ENCODE assay signal across 6 cellular contexts in the genomic region with DNA sequence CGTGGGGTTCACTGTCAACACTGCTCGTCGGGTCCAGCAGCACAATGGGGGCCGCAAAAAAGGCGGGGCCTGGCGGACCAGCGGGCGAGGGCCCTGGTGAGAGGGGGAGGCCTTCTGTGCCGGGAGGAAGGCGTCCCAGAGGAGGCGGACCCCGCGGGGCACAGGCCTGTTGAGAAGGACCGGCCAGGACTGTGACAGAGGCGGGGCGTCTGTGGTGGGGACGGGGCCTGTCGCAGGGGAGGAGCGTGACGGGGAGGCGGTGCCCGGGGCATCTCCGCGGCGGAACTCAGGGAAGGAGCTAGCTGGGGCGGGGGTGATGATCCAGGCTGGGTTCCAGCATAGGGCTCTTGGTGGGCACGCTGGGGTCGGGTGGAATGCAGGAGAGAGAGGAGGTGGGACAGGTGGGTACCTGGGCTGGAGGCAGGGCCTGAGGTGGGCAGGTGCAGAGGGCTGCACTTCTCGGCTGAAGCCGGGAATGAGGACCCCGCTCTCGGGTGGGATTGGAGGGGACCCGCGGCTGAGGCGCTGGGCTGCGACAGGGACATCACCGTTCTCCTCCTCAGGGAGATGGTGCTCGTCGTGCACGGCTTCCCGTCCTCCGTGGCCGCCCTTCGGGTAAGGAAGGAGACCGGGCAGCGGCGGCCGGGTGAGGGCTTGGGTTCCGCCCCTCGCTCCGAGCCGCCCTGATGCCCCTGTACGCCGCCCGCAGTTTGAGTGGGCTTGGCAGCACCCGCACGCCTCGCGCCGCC. TPM values are rescaled to one million over a fixed set of nuclear protein-coding genes. Genes with fewer than 3 reads are reported as not detected.
DNase-seq lines count a peak whose midpoint lies in the region; FAIRE-seq and TF ChIP-seq lines count a peak whose summit lies in the region.
"Not testable (repeated sequence)": the region's sequence is repeated elsewhere in the genome, so short reads cannot be mapped to it uniquely, and the experiment has no call there.

No MANE protein-coding gene starts in this region.

- WGBS in spleen, 5 donors = 2 to 9% (median 7%) methylated on average over 15 to 18 of the region's 60 CpGs; no CpG with 5 or more reads in 2 of the 5 donors

- H3K36me3 Mint-ChIP-seq in astrocyte (ENCODE audit: low read depth, unreplicated experiment) = not testable (repeated sequence)

- not testable (repeated sequence) for H3K27ac Mint-ChIP-seq in astrocyte (ENCODE audit: unreplicated experiment)

- TF ChIP-seq POLR2A in spleen (IDR thresholded peaks at IDR 0.05) = not testable (repeated sequence)

- DNase-seq in GM18507 (ENCODE audit: extremely low spot score, insufficient read length, low read depth); HFF-Myc (ENCODE audit: extremely low read depth, low read depth); astrocyte (ENCODE audit: low read depth): not testable (repeated sequence)
- DNase-seq in spleen = peak; percentile 87

- not testable (repeated sequence) for H3K9ac ChIP-seq in HUES48 (ENCODE audit: low read depth, low read length); astrocyte (ENCODE audit: low read length); iPS-15b (ENCODE audit: low read depth, low read length)

- not testable (repeated sequence) for H3K27ac ChIP-seq in HUES48 (ENCODE audit: low read depth, low read length); astrocyte (ENCODE audit: low read depth, low read length)
- H3K27ac ChIP-seq in spleen = peak overlapping the region in 5 of 8 donors; percentile 60 to 80 (median 69)

- not testable (repeated sequence) for H4K20me1 ChIP-seq in astrocyte (ENCODE audit: insufficient read depth, low read length)

- TF ChIP-seq CTCF in HFF-Myc (IDR thresholded peaks at IDR 0.05; ENCODE audit: low read depth, low read length, missing control alignments); astrocyte (IDR thresholded peaks at IDR 0.05; ENCODE audit: insufficient read depth, low read depth, low read length); spleen (IDR thresholded peaks at IDR 0.05 in 8 of 11, conservative IDR thresholded peaks at IDR 0.05 in 3 of 11): not testable (repeated sequence)

- not testable (repeated sequence) for H3K27me3 ChIP-seq in HUES48 (ENCODE audit: control insufficient read depth, insufficient read depth, low read length); astrocyte (ENCODE audit: insufficient read depth, low read length); iPS-15b (ENCODE audit: control insufficient read depth, insufficient read depth, low read length); spleen (replicated peaks in 1 of 7)

- H3K4me3 ChIP-seq in HFF-Myc (replicated peaks; ENCODE audit: low read depth, low read length) (peak overlapping the region; percentile 39), HUES48 (ENCODE audit: low read depth, low read length) (peak overlapping the region; percentile 49; the same call in 1 of the 2 replicates), astrocyte (ENCODE audit: insufficient read depth, low read depth, low read length) (peak overlapping the region; percentile 39), iPS-15b (ENCODE audit: low read depth, low read length) (peak overlapping the region; percentile 35), spleen (peak overlapping the region in 7 of 8 donors; percentile 37 to 66 (median 42))

- intact Hi-C loops in spleen (cut with DNase I; ENCODE audit: low total_unique reads) = not testable (repeated sequence)

- not testable (repeated sequence) for H3K79me2 ChIP-seq in astrocyte (ENCODE audit: insufficient read depth, low read length)

- H3K9me3 Mint-ChIP-seq in astrocyte (ENCODE audit: unreplicated experiment) = not testable (repeated sequence)

- H2AFZ ChIP-seq in astrocyte (ENCODE audit: low read depth, low read length) = not testable (repeated sequence)

- H3K4me2 ChIP-seq in astrocyte (ENCODE audit: low read length) = peak overlapping the region; percentile 78

- not testable (repeated sequence) for H3K36me3 ChIP-seq in HUES48 (ENCODE audit: control insufficient read depth, insufficient read depth, low read length); astrocyte (ENCODE audit: insufficient read depth, low read length); iPS-15b (ENCODE audit: control insufficient read depth, insufficient read depth, low read length); spleen

- H3K9me3 ChIP-seq in HUES48 (ENCODE audit: control insufficient read depth, insufficient read depth, low read length); astrocyte (ENCODE audit: insufficient read depth, low read depth, low read length); iPS-15b (ENCODE audit: control insufficient read depth, insufficient read depth, low read length); spleen: not testable (repeated sequence)

- H3K4me3 Mint-ChIP-seq in astrocyte (ENCODE audit: unreplicated experiment) = not testable (repeated sequence)

- peak; percentile 83 for FAIRE-seq in GM18507 (lab: Jason Lieb, UNC)
- FAIRE-seq in astrocyte (lab: Jason Lieb, UNC) = not testable (repeated sequence)

- not testable (repeated sequence) for H3K4me1 Mint-ChIP-seq in astrocyte (ENCODE audit: low read depth, unreplicated experiment)

- not testable (repeated sequence) for H3K27me3 Mint-ChIP-seq in astrocyte (ENCODE audit: low read depth, unreplicated experiment)

- not testable (repeated sequence) for H3K4me1 ChIP-seq in HUES48 (ENCODE audit: control insufficient read depth, insufficient read depth, low read length); astrocyte (ENCODE audit: insufficient read depth, low read length); iPS-15b (ENCODE audit: control insufficient read depth, insufficient read depth, low read length); spleen

RNA-seq across cellular contexts. Expression of gene SLX1A, which starts 0.7 kb away (rescaled TPM):
- total RNA-seq in astrocyte (10.9 and 14.5 TPM in 2 replicates), spleen (10 to 100 TPM; 49.0 to 91.4 (median 67.6) TPM)
- 10 to 100 TPM; 73.6 to 77.2 (median 75.1) TPM for polyA plus RNA-seq in spleen

RNA-seq across cellular contexts. Expression of gene BOLA2B, which starts 0.9 kb away (rescaled TPM):
- total RNA-seq in astrocyte (125 and 149 TPM in 2 replicates), spleen (100 to 1,000 TPM in 4 of 7 donors, 10 to 100 TPM in 3; 51.0 to 391 (median 105) TPM)
- polyA plus RNA-seq in spleen = 100 to 1,000 TPM; 262 to 413 (median 307) TPM

RNA-seq across cellular contexts. Expression of gene SULT1A3, which starts 4.7 kb away (rescaled TPM):
- total RNA-seq in astrocyte = 8.6 and 11.9 TPM in 2 replicates
- 10 to 100 TPM; 15.1 to 33.8 (median 20.4) TPM for total RNA-seq in spleen
- polyA plus RNA-seq in spleen = 100 to 1,000 TPM in 1 of 3 donors, 10 to 100 TPM in 2; 45.7 to 120 (median 74.1) TPM

RNA-seq across cellular contexts. Expression of gene CORO1A, which starts 10.9 kb away (rescaled TPM):
- 3.1 and 4.0 TPM in 2 replicates for total RNA-seq in astrocyte
- 100 to 1,000 TPM; 346 to 602 (median 413) TPM for total RNA-seq in spleen
- polyA plus RNA-seq in spleen = 100 to 1,000 TPM; 667 to 757 (median 675) TPM

RNA-seq across cellular contexts. Expression of gene NPIPB13, which starts 53.9 kb away (rescaled TPM):
- total RNA-seq in astrocyte (7.7 and 12.3 TPM in 2 replicates), spleen (10 to 100 TPM in 3 of 7 donors, 1 to 10 TPM in 4; 2.7 to 41.9 (median 6.8) TPM)
- polyA plus RNA-seq in spleen = 1 to 10 TPM; 3.9 to 7.8 (median 4.9) TPM
